Comparison of ENCODE assay signal across 22 cellular contexts in genomic region chrY:14145614-14146013, GRCh38.
"Had no signal": no experiment of that assay in that cellular context is flagged by ENCODE, and none has a peak within 500 bp of the region (broad histone marks: within the 10 kb centered on the region; RNA-seq: fewer than 3 reads in every experiment).

No MANE protein-coding gene starts in this region.

- H3K36me3 ChIP-seq: adrenal gland, breast epithelium, WERI-Rb-1 had no signal

- H3K4me1 ChIP-seq: adrenal gland, breast epithelium had no signal

- H2AFZ ChIP-seq: PC-9 had no signal

- H3K27ac ChIP-seq: adrenal gland, breast epithelium, PC-9, SK-N-MC, WERI-Rb-1 had no signal

- H3K4me2 ChIP-seq: PC-9 had no signal

- H3K4me3 ChIP-seq: adrenal gland, breast epithelium, PC-9, SK-N-MC had no signal

- H3K9me3 ChIP-seq: adrenal gland, breast epithelium had no signal

- DNase-seq: activated CD4-positive, alpha-beta T cell treated with anti-CD3 and anti-CD28 coated beads for 4 hours; activated CD8-positive, alpha-beta memory T cell treated with anti-CD3 and anti-CD28 coated beads, Interleukin-2, amount 50 U/mL, for 4 hours; activated CD8-positive, alpha-beta T cell treated with anti-CD3 and anti-CD28 coated beads for 36 hours; activated naive CD4-positive, alpha-beta T cell treated with anti-CD3 and anti-CD28 coated beads, Interleukin-2, amount 50 U/mL, for 16 hours; activated naive CD8-positive, alpha-beta T cell treated with anti-CD3 and anti-CD28 coated beads, Interleukin-2, amount 10 ng/mL, durations not matched to agents 7 days and 5 days; adrenal gland; anterior cingulate cortex; caudate nucleus; Kasumi-1; KBM-7; NCI-H1048; NCI-H1930; NCI-H2107; NCI-H446; NCI-H524; PC-9; SIG-M5; T-cell; T-helper 2 cell; WERI-Rb-1 had no signal

- H3K27me3 ChIP-seq: adrenal gland, breast epithelium had no signal
